ENCODE assay signal across 8 cellular contexts in genomic region chr1:160098852-160099647, GRCh38. TPM values are rescaled to one million over a fixed set of nuclear protein-coding genes. Genes with fewer than 3 reads are reported as not detected.
DNase-seq lines count a peak whose midpoint lies in the region; ATAC-seq and TF ChIP-seq lines count a peak whose summit lies in the region.

No MANE protein-coding gene starts in this region.

- POLR2A ChIA-PET in PC-9 (lab: Charles Lee; ENCODE audit: unreplicated experiment) = interaction anchor here (0.6 to 0.9 kb wide), 4 partner anchors 20 to 230 kb away, joined by 6 to 23 read pairs (median 12); no protein-coding TSS in a partner anchor

- CTCF ChIA-PET in PC-9 (lab: Charles Lee) = interaction anchor here (0.6 to 1.5 kb wide), 5 partner anchors 53 to 191 kb away, joined by 3 to 8 read pairs (median 6); no protein-coding TSS in a partner anchor

- no peaks in the 10 kb centered on the region for H3K36me3 ChIP-seq in PC-9 (ENCODE audit: low read depth)

- peaks cover 34% of the 10 kb centered on the region for H3K4me1 ChIP-seq in PC-9 (replicated peaks; ENCODE audit: insufficient read depth)

- peak overlapping the region; percentile 87 for H3K4me2 ChIP-seq in PC-9

- ATAC-seq in GM21619 (IDR thresholded peaks at IDR 0.05; ENCODE audit: unreplicated experiment) = peak; percentile 81
- peak; percentile 85 for ATAC-seq in esophagus mucosa

- DNase-seq in DMS153 (lab: John Stamatoyannopoulos, UW) = peak; percentile 93
- DNase-seq in Jurkat, Clone E6-1 (ENCODE audit: low read depth, low spot score) = peak; percentile 88
- peak; percentile 76 to 95 for DNase-seq in PC-9
- peak; percentile 99 for DNase-seq in activated T-cell treated with anti-CD3 and anti-CD28 coated beads, Interleukin-2, amount 50 U/mL, for 48 hours
- DNase-seq in myocyte (ENCODE audit: low read depth) = peak; percentile 95
- DNase-seq in stimulated activated CD8-positive, alpha-beta memory T cell treated with anti-CD3 and anti-CD28 coated beads, Interleukin-7, amount 100 ng/mL, for 24 hours (ENCODE audit: low read depth) = peak; percentile 98

- intact Hi-C loops in PC-9 (cut with micrococcal nuclease; ENCODE audit: unreplicated experiment) = loop anchor here (10.0 kb wide), 1 partner anchor 194 kb away; the partner anchor contains the start of gene CFAP45

- no peaks in the 10 kb centered on the region for H3K9me2 ChIP-seq in PC-9 (ENCODE audit: insufficient read depth)

- H3K79me2 ChIP-seq in PC-9 (ENCODE audit: low read depth) = no peaks in the 10 kb centered on the region; the same call in 1 of the 2 replicates

- H2AFZ ChIP-seq in PC-9 = peak overlapping the region; percentile 76

- no peaks in the 10 kb centered on the region for H4K20me1 ChIP-seq in PC-9 (ENCODE audit: insufficient read depth)

- H3F3A ChIP-seq in PC-9 (ENCODE audit: insufficient read depth, low read depth) = peaks cover 13% of the 10 kb centered on the region; the same call in 1 of the 2 replicates

- H3K27ac ChIP-seq in PC-9 = no peak overlapping the region; the same call in 1 of the 2 replicates

- H3K9me3 ChIP-seq in PC-9 (ENCODE audit: insufficient read depth, low read depth) = no peaks in the 10 kb centered on the region

- peak overlapping the region; percentile 44 for H3K4me3 ChIP-seq in Jurkat, Clone E6-1 (ENCODE audit: low read length)
- peak overlapping the region; percentile 60 for H3K4me3 ChIP-seq in PC-9

- H3K27me3 ChIP-seq in PC-9 (ENCODE audit: insufficient read depth, low read depth) = no peaks in the 10 kb centered on the region

- TSS peak; percentile 95 for BruUV-seq in PC-9 (replicated peaks; lab: Mats Ljungman, UMichigan)

- no peak for TF ChIP-seq CTCF in PC-9 (conservative IDR thresholded peaks at IDR 0.05)

RNA-seq across cellular contexts. Expression of gene IGSF8, which starts 0.6 kb away (rescaled TPM):
- 44.4 TPM for polyA plus RNA-seq in Jurkat, Clone E6-1 (2012; ENCODE audit: insufficient read depth, insufficient read length)
- total RNA-seq in PC-9 (2021) (27.4 and 38.0 TPM in 2 replicates), esophagus mucosa (13.7 TPM), myocyte (27.9 and 33.5 TPM in 2 replicates)
- 42.5 TPM for polyA plus RNA-seq in myocyte (2012)

RNA-seq across cellular contexts. Expression of gene ATP1A2, which starts 16.5 kb away (rescaled TPM):
- polyA plus RNA-seq in Jurkat, Clone E6-1 (2012; ENCODE audit: insufficient read depth, insufficient read length) = not detected
- total RNA-seq in PC-9 (2021) = 1.1 TPM in 2 replicates
- total RNA-seq in esophagus mucosa = 0.80 TPM
- 28.2 and 60.4 TPM in 2 replicates for total RNA-seq in myocyte
- polyA plus RNA-seq in myocyte (2012) = 46.7 TPM

RNA-seq across cellular contexts. Expression of gene KCNJ9, which starts 17.7 kb away (rescaled TPM):
- 0.21 TPM for polyA plus RNA-seq in Jurkat, Clone E6-1 (2012; ENCODE audit: insufficient read depth, insufficient read length)
- not detected in 2 replicates for total RNA-seq in PC-9 (2021)
- total RNA-seq in esophagus mucosa = not detected
- not detected in 2 replicates for total RNA-seq in myocyte
- polyA plus RNA-seq in myocyte (2012) = not detected

RNA-seq across cellular contexts. Expression of gene KCNJ10, which starts 29.1 kb away (rescaled TPM):
- polyA plus RNA-seq in Jurkat, Clone E6-1 (2012; ENCODE audit: insufficient read depth, insufficient read length) = 0.73 TPM
- total RNA-seq in PC-9 (2021) = not detected in 2 replicates
- not detected for total RNA-seq in esophagus mucosa
- total RNA-seq in myocyte = not detected in 2 replicates
- polyA plus RNA-seq in myocyte (2012) = 0.08 TPM

RNA-seq across cellular contexts. Expression of gene ATP1A4, which starts 52.4 kb away (rescaled TPM):
- polyA plus RNA-seq in Jurkat, Clone E6-1 (2012; ENCODE audit: insufficient read depth, insufficient read length) = not detected
- total RNA-seq in PC-9 (2021) (not detected in 2 replicates), esophagus mucosa (not detected), myocyte (0.10 and 0.19 TPM in 2 replicates)
- 0.16 TPM for polyA plus RNA-seq in myocyte (2012)

Comparison
In these comparisons a context has a peak if more than half of its experiments do, and no peak if none do; other contexts are left out.
1. RNA of gene ATP1A2, which starts 16.5 kb away (total RNA-seq): 28.2 to 60.4 TPM in myocyte; 1.1 TPM in PC-9 and 0.80 TPM in esophagus mucosa (single experiment); every median in the first group is over 10 times any median in the second.
2. Peak in every context shown above with its lines, with median percentiles within 50 percentile points of each other: DNase-seq.